18 cellular contexts compared by ENCODE assay signal in the genomic region with DNA sequence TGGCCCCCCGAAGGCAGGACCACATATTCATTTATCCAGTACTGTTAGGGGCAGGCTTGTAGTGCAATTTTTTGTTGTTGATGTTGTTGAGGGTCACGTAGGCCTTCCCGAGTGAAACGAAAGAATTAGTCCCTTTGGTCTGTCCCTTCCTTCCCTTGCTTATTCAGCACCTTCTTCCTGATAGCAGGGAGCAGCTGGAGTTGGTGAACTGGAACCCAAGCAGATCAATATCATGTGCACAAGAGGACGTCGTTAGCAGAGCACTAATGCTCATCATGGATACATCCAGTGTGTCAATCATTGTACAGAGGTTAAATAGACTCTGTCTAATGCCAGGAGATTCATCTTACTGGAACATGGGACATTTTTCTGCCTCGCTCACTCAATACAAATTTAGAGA. TPM values are rescaled to one million over a fixed set of nuclear protein-coding genes. Genes with fewer than 3 reads are reported as not detected.
DNase-seq lines count a peak whose midpoint lies in the region; ATAC-seq and TF ChIP-seq lines count a peak whose summit lies in the region.
"Had no signal": no experiment of that assay in that cellular context is flagged by ENCODE, and none has a peak within 500 bp of the region (broad histone marks: within the 10 kb centered on the region; RNA-seq: fewer than 3 reads in every experiment).

No MANE protein-coding gene starts in this region.

- H3K4me3 ChIP-seq in esophagus muscularis mucosa (no peak overlapping the region), transverse colon (no peak overlapping the region)
- H3K4me3 ChIP-seq: GM12878, HAP-1, MG63, PC-9, SK-N-MC had no signal

- TF ChIP-seq CTCF in esophagus muscularis mucosa (IDR thresholded peaks at IDR 0.05) (no peak), transverse colon (IDR thresholded peaks at IDR 0.05) (no peak)

- no peak for ATAC-seq in GM18861 (IDR thresholded peaks at IDR 0.05; ENCODE audit: unreplicated experiment)
- ATAC-seq in HG03039 (IDR thresholded peaks at IDR 0.05; ENCODE audit: unreplicated experiment), result no peak
- ATAC-seq: GM12878, HepG2 had no signal

- intact Hi-C loops in esophagus muscularis mucosa (cut with DNase I) (no loop called here), transverse colon (cut with DNase I; ENCODE audit: low total_unique reads) (no loop called here)

- H3K27ac ChIP-seq in esophagus muscularis mucosa (replicated peaks in 1 of 4) (no peak overlapping the region), transverse colon (no peak overlapping the region)
- H3K27ac ChIP-seq: KMS-11, PC-9, SK-N-MC had no signal

- H3K9me3 ChIP-seq in esophagus muscularis mucosa, result no peaks in the 10 kb centered on the region
- no peaks in the 10 kb centered on the region for H3K9me3 ChIP-seq in transverse colon
- H3K9me3 ChIP-seq: HAP-1, MG63 had no signal

- H3K4me1 ChIP-seq in esophagus muscularis mucosa, result peaks cover 0 to 3% (median 0%) of the 10 kb centered on the region in 4 donors
- H3K4me1 ChIP-seq in transverse colon, result no peaks in the 10 kb centered on the region
- H3K4me1 ChIP-seq: HAP-1 had no signal

- 74% methylated on average over 7 of the region's 7 CpGs for WGBS in esophagus muscularis mucosa
- 65 to 71% methylated on average over 6 to 7 of the region's 7 CpGs for WGBS in transverse colon (ENCODE audit: low coverage in 1 of 2), 2 donors

- in situ Hi-C loops in transverse colon (cut with MboI; ENCODE audit: low pct_ligation_motif_present in 1 of 4, low pct_unique_long_range_greater_than_20kb in 1 of 4, low sequenced_read_pairs in 3 of 4), result no loop called here

- TF ChIP-seq POLR2A in esophagus muscularis mucosa (IDR thresholded peaks at IDR 0.05; ENCODE audit: low read depth), result no peak
- TF ChIP-seq POLR2A in transverse colon (IDR thresholded peaks at IDR 0.05), result no peak

- no peaks in the 10 kb centered on the region for H3K27me3 ChIP-seq in esophagus muscularis mucosa
- peaks cover 6% of the 10 kb centered on the region for H3K27me3 ChIP-seq in transverse colon
- H3K27me3 ChIP-seq: MG63 had no signal

- DNase-seq in NCI-H2227 (lab: John Stamatoyannopoulos, UW; ENCODE audit: unreplicated experiment) (peak; percentile 8), NCI-H2227 treated with DMSO at 0.1 percent for 48 hours (lab: John Stamatoyannopoulos, UW) (no peak), NCI-H146 treated with DMSO at 0.1 percent for 48 hours (lab: John Stamatoyannopoulos, UW; ENCODE audit: unreplicated experiment) (peak; percentile 87), NCI-H524 (lab: John Stamatoyannopoulos, UW) (peak; percentile 45 to 78), esophagus muscularis mucosa (ENCODE audit: extremely low spot score) (peak; percentile 83), transverse colon (no peak)
- DNase-seq: CD4-positive, alpha-beta memory T cell; MG63; NCI-H1436 treated with DMSO at 0.1 percent for 48 hours; NCI-H226; PC-9 had no signal

- TF ChIP-seq EP300 in esophagus muscularis mucosa (IDR thresholded peaks at IDR 0.05) (no peak), transverse colon (IDR thresholded peaks at IDR 0.05; ENCODE audit: low read depth) (no peak)

- no peaks in the 10 kb centered on the region for H3K36me3 ChIP-seq in esophagus muscularis mucosa
- H3K36me3 ChIP-seq in transverse colon, result no peaks in the 10 kb centered on the region
- H3K36me3 ChIP-seq: HAP-1, MG63 had no signal

RNA-seq across cellular contexts. Expression of a gene that starts 33.0 kb away (rescaled TPM):
- total RNA-seq in esophagus muscularis mucosa (1,000 to 10,000 TPM in 2 of 4 donors, 100 to 1,000 TPM in 2; 755 to 1,378 (median 1,096) TPM), transverse colon (10 to 100 TPM; 38.9 to 57.5 (median 44.4) TPM)
- total RNA-seq: CD4-positive, alpha-beta memory T cell had no signal

Comparison
In these comparisons a context has a peak if more than half of its experiments do, and no peak if none do; other contexts are left out.
1. DNase-seq: peak in NCI-H2227 (single experiment), NCI-H146 treated with DMSO at 0.1 percent for 48 hours (single experiment), NCI-H524 (2 of 2) and esophagus muscularis mucosa (single experiment); none in NCI-H2227 treated with DMSO at 0.1 percent for 48 hours (single experiment) and transverse colon (single experiment).
2. RNA of a gene that starts 33.0 kb away (total RNA-seq): 755 to 1,378 TPM in esophagus muscularis mucosa; 38.9 to 57.5 TPM in transverse colon; every median in the first group is over 10 times any median in the second.